ENCODE assay signal across 7 cellular contexts in the genomic region with DNA sequence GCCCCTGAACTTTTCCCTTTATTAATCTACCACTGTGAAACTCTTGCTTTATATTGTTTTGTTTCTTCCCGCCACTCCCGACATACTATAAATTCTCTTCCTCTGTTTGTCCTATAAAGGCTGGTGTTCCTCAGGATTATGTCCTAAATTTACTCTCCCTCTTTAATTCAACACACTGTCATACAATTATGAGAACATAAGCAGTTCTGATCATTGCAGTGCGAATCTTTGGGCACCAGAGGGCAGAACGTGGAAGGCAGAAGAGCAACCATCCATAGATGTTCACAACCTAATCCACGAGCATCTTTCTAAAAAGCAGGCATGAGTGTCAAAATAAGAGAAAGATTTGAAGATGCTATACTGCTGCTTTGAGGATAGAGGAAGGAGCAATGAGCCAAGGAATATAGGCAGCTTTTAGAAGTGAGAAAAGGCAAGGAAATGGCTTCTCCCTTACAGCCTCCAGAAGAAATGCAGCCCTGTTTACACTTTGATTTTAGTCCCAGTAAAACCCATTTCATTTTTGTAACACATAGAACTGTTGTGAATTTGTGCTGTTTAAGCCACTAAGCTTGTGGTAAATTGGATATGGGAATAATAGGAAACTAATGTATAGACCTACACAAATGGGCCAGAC.
DNase-seq lines count a peak whose midpoint lies in the region; ATAC-seq and TF ChIP-seq lines count a peak whose summit lies in the region.

No MANE protein-coding gene starts in this region.

- no peak overlapping the region for H3K4me2 ChIP-seq in mesenchymal stem cell (ENCODE audit: low read length, poor library complexity, severe bottlenecking)

- no peak overlapping the region for H3K18ac ChIP-seq in mesenchymal stem cell (ENCODE audit: low read depth in 1 of 2, low read length in 2 of 2)

- H2AFZ ChIP-seq in mesenchymal stem cell (ENCODE audit: low read depth, low read length) = no peak overlapping the region

- H3K14ac ChIP-seq in mesenchymal stem cell (ENCODE audit: low read length in 2 of 2) = no peak overlapping the region

- H3K36me3 ChIP-seq in mesenchymal stem cell (ENCODE audit: control insufficient read depth in 1 of 2, insufficient read depth in 2 of 2, low read depth in 1 of 2, low read length in 2 of 2) = peaks cover 0 to 77% of the 10 kb centered on the region in 2 experiments

- peak; percentile 6 for DNase-seq in COLO668 (lab: John Stamatoyannopoulos, UW; ENCODE audit: unreplicated experiment)
- peak; percentile 35 for DNase-seq in NCI-H82 treated with DMSO at 0.1 percent for 48 hours (lab: John Stamatoyannopoulos, UW; ENCODE audit: unreplicated experiment)
- DNase-seq in cardiac fibroblast (ENCODE audit: low read depth in 2 of 2) = peak; percentile 62 to 67
- DNase-seq in mesenchymal stem cell = peak; percentile 47
- no peak for DNase-seq in GF-D8 (lab: John Stamatoyannopoulos, UW)

- no peak overlapping the region for H4K91ac ChIP-seq in mesenchymal stem cell (ENCODE audit: low read length)

- 53% methylated on average over 4 of the region's 5 CpGs for WGBS in mesenchymal stem cell

- H3K27ac ChIP-seq in mesenchymal stem cell (ENCODE audit: low read length, poor library complexity, severe bottlenecking) = no peak overlapping the region

- no peaks in the 10 kb centered on the region for H3K79me1 ChIP-seq in mesenchymal stem cell (replicated peaks; ENCODE audit: low read length, poor library complexity, severe bottlenecking)

- no peak overlapping the region for H2BK15ac ChIP-seq in mesenchymal stem cell (ENCODE audit: low read depth, poor library complexity, severe bottlenecking)

- no peak overlapping the region for H2BK120ac ChIP-seq in mesenchymal stem cell (ENCODE audit: low read depth, low read length)

- H3K9me3 ChIP-seq in mesenchymal stem cell (ENCODE audit: control insufficient read depth, low read length) = no peaks in the 10 kb centered on the region

- no peak overlapping the region for H3K23ac ChIP-seq in mesenchymal stem cell (ENCODE audit: low read length in 2 of 2)

- H3K4me1 ChIP-seq in mesenchymal stem cell (ENCODE audit: control insufficient read depth, insufficient read depth, low read depth, low read length) = no peaks in the 10 kb centered on the region

- peak; percentile 85 for ATAC-seq in HG02623 (IDR thresholded peaks at IDR 0.05; ENCODE audit: unreplicated experiment)

- no peak overlapping the region for H2AK5ac ChIP-seq in mesenchymal stem cell (ENCODE audit: low read length, severe bottlenecking)

- no peak overlapping the region for H3K4ac ChIP-seq in mesenchymal stem cell (ENCODE audit: low read depth in 1 of 2, low read length in 2 of 2)

- H3K27me3 ChIP-seq in mesenchymal stem cell (ENCODE audit: control insufficient read depth in 1 of 2, insufficient read depth in 1 of 2, low read length in 2 of 2) = no peaks in the 10 kb centered on the region

- no peak overlapping the region for H2BK5ac ChIP-seq in mesenchymal stem cell (ENCODE audit: low read depth, low read length, poor library complexity, severe bottlenecking)

- H3K9ac ChIP-seq in mesenchymal stem cell (ENCODE audit: low read length) = no peak overlapping the region

- TF ChIP-seq CTCF in GM12875 (IDR thresholded peaks at IDR 0.05; ENCODE audit: borderline replicate concordance, insufficient read depth, low read depth, low read length) (peak; percentile 64; the same call in 1 of the 2 replicates), cardiac fibroblast (IDR thresholded peaks at IDR 0.05; ENCODE audit: low read depth, low read length) (peak; percentile 78)

- no peak overlapping the region for H4K8ac ChIP-seq in mesenchymal stem cell (ENCODE audit: low read length)

- no peak overlapping the region for H2BK12ac ChIP-seq in mesenchymal stem cell (ENCODE audit: low read length in 2 of 2)

- H3K4me3 ChIP-seq in GM12875 (ENCODE audit: low read depth, low read length) (no peak overlapping the region), cardiac fibroblast (replicated peaks in 1 of 2; ENCODE audit: low read depth in 2 of 2, low read length in 2 of 2) (no peak overlapping the region), mesenchymal stem cell (ENCODE audit: insufficient read depth in 1 of 2, low read depth in 1 of 2, low read length in 2 of 2) (no peak overlapping the region)
